Comparison of ENCODE assay signal across 11 cellular contexts in the genomic region with DNA sequence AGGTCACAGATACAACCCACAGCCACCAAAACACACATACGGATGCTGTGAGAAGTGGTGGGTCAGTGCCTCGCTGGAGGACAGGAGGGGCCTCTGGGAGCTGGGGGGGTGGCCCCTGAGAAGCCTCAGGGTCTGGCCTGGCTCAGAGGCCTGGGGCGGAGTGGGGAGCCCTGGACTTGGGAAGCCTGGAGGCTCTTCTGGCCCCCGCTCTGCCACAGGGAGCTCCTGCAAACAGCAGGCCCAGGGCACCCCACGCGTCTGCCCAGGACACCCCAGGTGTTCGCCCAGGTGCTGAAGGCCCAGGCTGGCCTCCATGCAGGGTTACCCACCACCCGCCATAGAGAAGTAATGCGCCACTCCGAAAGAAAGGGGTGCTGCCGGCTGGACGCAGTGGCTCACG. TPM values are rescaled to one million over a fixed set of nuclear protein-coding genes. Genes with fewer than 3 reads are reported as not detected.
A peak's percentile ranks its signal among the peaks of the same experiment; 100 is the strongest.
DNase-seq lines count a peak whose midpoint lies in the region; ATAC-seq, FAIRE-seq and TF ChIP-seq lines count a peak whose summit lies in the region.
"Had no signal": no experiment of that assay in that cellular context is flagged by ENCODE, and none has a peak within 500 bp of the region (broad histone marks: within the 10 kb centered on the region; RNA-seq: fewer than 3 reads in every experiment).

No MANE protein-coding gene starts in this region.

- peak overlapping the region in 3 of 6 donors; percentile 59 to 82 (median 75) for H3K27ac Mint-ChIP-seq in naive B cell

- H3K9ac ChIP-seq in GM12878 (ENCODE audit: control insufficient read depth, insufficient read depth, low read length), result no peak overlapping the region

- in situ Hi-C loops in GM12878 (cut with MboI), result no loop called here

- H4K20me1 ChIP-seq in GM12878 (ENCODE audit: control insufficient read depth, insufficient read depth), result no peaks in the 10 kb centered on the region

- no peak for TF ChIP-seq EP300 in GM12878 (IDR thresholded peaks at IDR 0.05; ENCODE audit: borderline replicate concordance in 1 of 2, control insufficient read depth in 1 of 2, low read depth in 2 of 2, low read length in 2 of 2)

- CTCF ChIA-PET in GM12878 (lab: Yijun Ruan, JAX), result interaction anchor here (1.0 to 1.5 kb wide), 2 partner anchors 12 to 220 kb away, joined by 3 to 7 read pairs; no protein-coding TSS in a partner anchor

- TF ChIP-seq POLR2A in GM12878 (IDR thresholded peaks at IDR 0.05; ENCODE audit: low read depth, low read length), result no peak

- H3K4me3 ChIP-seq in right atrium auricular region (no peak overlapping the region), GM12878 (no peak overlapping the region), upper lobe of right lung (no peak overlapping the region)

- no peaks in the 10 kb centered on the region for H3K9me3 Mint-ChIP-seq in naive B cell

- DNase-seq in right atrium auricular region (ENCODE audit: low spot score), result no peak
- DNase-seq in cardiac septum (ENCODE audit: low spot score), result no peak
- DNase-seq in GM12878 (ENCODE audit: low read depth, low spot score), result no peak
- no peak for DNase-seq in naive B cell
- DNase-seq in upper lobe of right lung, result no peak
- no peak for DNase-seq in globus pallidus (ENCODE audit: low spot score)
- no peak for DNase-seq in activated CD4-positive, alpha-beta T cell treated with anti-CD3 and anti-CD28 coated beads, Interleukin-2, amount 50 U/mL, for 48 hours
- no peak for DNase-seq in midbrain (lab: John Stamatoyannopoulos, UW)
- DNase-seq: cerebellar nuclear complex, H7, left ventricle myocardium superior had no signal

- POLR2A ChIA-PET in GM12878 (lab: Charles Lee), result interaction anchor here (1.3 kb wide), 1 partner anchor 27 kb away, joined by 3 read pairs; no protein-coding TSS in a partner anchor

- intact Hi-C loops in cardiac septum (cut with DNase I) (loop anchor here (5.0 kb wide), 1 partner anchor 104 kb away; a partner anchor contains a TSS), GM12878 (cut with micrococcal nuclease; ENCODE audit: unreplicated experiment) (loop anchor here (5.0 to 10.0 kb wide), 2 partner anchors 104 to 256 kb away; a partner anchor contains a TSS), upper lobe of right lung (cut with DNase I) (no loop called here)

- TF ChIP-seq CTCF in right atrium auricular region (IDR thresholded peaks at IDR 0.05), result no peak
- TF ChIP-seq CTCF in GM12878 (IDR thresholded peaks at IDR 0.05 in 2 of 3, conservative IDR thresholded peaks at IDR 0.05 in 1 of 3; ENCODE audit: control insufficient read depth in 2 of 3, extremely low read depth in 1 of 3, insufficient read depth in 1 of 3, low read depth in 3 of 3, low read length in 3 of 3), result no peak
- TF ChIP-seq CTCF in upper lobe of right lung (IDR thresholded peaks at IDR 0.05), result no peak

- no peak for FAIRE-seq in GM12878 (lab: Jason Lieb, UNC)

- H3K27ac ChIP-seq in right atrium auricular region, result peak overlapping the region; percentile 78 to 81
- H3K27ac ChIP-seq in GM12878 (ENCODE audit: control insufficient read depth, insufficient read depth), result no peak overlapping the region
- peak overlapping the region; percentile 80 for H3K27ac ChIP-seq in upper lobe of right lung

- H3K9me3 ChIP-seq in right atrium auricular region (no peaks in the 10 kb centered on the region), GM12878 (replicated peaks; ENCODE audit: control insufficient read depth, insufficient read depth, low read length) (no peaks in the 10 kb centered on the region), upper lobe of right lung (no peaks in the 10 kb centered on the region)

- peak overlapping the region; percentile 91; the same call in 1 of the 2 replicates for H3K4me2 ChIP-seq in GM12878 (ENCODE audit: control insufficient read depth, insufficient read depth)

- H3K4me1 Mint-ChIP-seq in naive B cell, result peaks cover 28 to 30% (median 29%) of the 10 kb centered on the region in 3 donors

- RAD21 ChIA-PET in GM12878 (lab: Charles Lee; ENCODE audit: unreplicated experiment), result no interaction called here

- no peaks in the 10 kb centered on the region for H3K27me3 Mint-ChIP-seq in naive B cell

- SMC1A ChIA-PET in GM12878 (lab: Charles Lee; ENCODE audit: uncharacterized antibody, unreplicated experiment), result no interaction called here

- no peak for TF ChIP-seq RAD21 in GM12878 (IDR thresholded peaks at IDR 0.05; ENCODE audit: insufficient read depth, low read depth, low read length)

- BruUV-seq in GM12878 (replicated peaks; lab: Mats Ljungman, UMichigan), result no TSS peak

- ATAC-seq in GM12878 (no peak), naive B cell (ENCODE audit: low read depth in 2 of 2) (no peak), upper lobe of right lung (no peak)

- peak overlapping the region in 5 of 8 donors; percentile 33 to 78 (median 69) for H3K4me3 Mint-ChIP-seq in naive B cell

- H3K27me3 ChIP-seq in right atrium auricular region (no peaks in the 10 kb centered on the region), GM12878 (replicated peaks in 1 of 2; ENCODE audit: control insufficient read depth in 2 of 2, insufficient read depth in 2 of 2, low read length in 1 of 2) (no peaks in the 10 kb centered on the region), upper lobe of right lung (no peaks in the 10 kb centered on the region)

- H3K36me3 ChIP-seq in right atrium auricular region, result peaks cover 4% of the 10 kb centered on the region
- peaks cover 6 to 16% of the 10 kb centered on the region in 2 experiments; a peak in 2 of 4 replicates for H3K36me3 ChIP-seq in GM12878 (ENCODE audit: control insufficient read depth in 2 of 2, insufficient read depth in 2 of 2, low read length in 1 of 2)
- peaks cover 4% of the 10 kb centered on the region for H3K36me3 ChIP-seq in upper lobe of right lung

- H3K4me1 ChIP-seq in right atrium auricular region (peaks cover 0 to 29% of the 10 kb centered on the region in 2 donors), GM12878 (ENCODE audit: control insufficient read depth, insufficient read depth, low read length) (no peaks in the 10 kb centered on the region), upper lobe of right lung (peaks cover 15% of the 10 kb centered on the region)

- H3K79me2 ChIP-seq in GM12878 (ENCODE audit: control insufficient read depth, insufficient read depth, low read length), result peaks cover 8% of the 10 kb centered on the region

- no peaks in the 10 kb centered on the region for H3K36me3 Mint-ChIP-seq in naive B cell

- WGBS in GM12878 (ENCODE audit: insufficient coverage, insufficient replicate concordance, low lambda C conversion rate, missing lambda C conversion rate), result 95% methylated on average over 12 of the region's 13 CpGs

- H2AFZ ChIP-seq in GM12878 (ENCODE audit: control insufficient read depth, low read depth, low read length), result no peak overlapping the region

RNA-seq across cellular contexts. Expression of a gene that starts 25.9 kb away (rescaled TPM):
- total RNA-seq in right atrium auricular region (10 to 100 TPM; 76.8 to 94.7 TPM), cardiac septum (73.2 TPM), GM12878 (2014; rRNA removed) (54.1 and 67.7 TPM in 2 replicates), GM12878 (2014; rRNA removed; fragmentation: Illumina TruSeq; extraction: Trizol) (33.4 and 40.5 TPM in 2 replicates), GM12878 (2021) (54.5 and 55.0 TPM in 2 replicates), upper lobe of right lung (46.1 TPM)
- 27.7 and 29.9 TPM in 2 replicates for total RNA-seq in GM12878 (2013; cell fraction: nucleolus; rRNA removed)
- polyA plus RNA-seq in GM12878 (2011; ENCODE audit: low read depth), result 24.1 TPM
- polyA plus RNA-seq in GM12878 (2011; rRNA removed) (12.2 and 31.2 TPM in 2 replicates), GM12878 (2014; fragmentation: Illumina TruSeq; extraction: Trizol) (5.8 and 32.0 TPM in 2 replicates), GM12878 (2014; fragmentation: Nextera tagmentation; extraction: Ambion mirVana) (10 to 100 TPM; 12.9 to 22.7 TPM), GM12878 (2014; rRNA removed) (63.6 and 68.8 TPM in 2 replicates), GM12878 (2016; fragmentation: Nextera tagmentation; extraction: Ambion mirVana) (10 to 100 TPM; 48.5 to 49.3 TPM), naive B cell (ENCODE audit: low read depth in 6 of 6) (10 to 100 TPM; 23.8 to 48.4 (median 29.9) TPM)
- polyA plus RNA-seq in GM12878 (2011; cell fraction: cytosol; rRNA removed), result 42.6 and 55.7 TPM in 2 replicates
- polyA plus RNA-seq in GM12878 (2011; cell fraction: nucleus; rRNA removed), result 29.3 and 37.3 TPM in 2 replicates
- polyA plus RNA-seq in GM12878 (2012), result 33.3 and 37.8 TPM in 2 replicates
- polyA minus RNA-seq in GM12878 (2011; rRNA and poly(A)+ RNA removed), result 32.8 and 41.6 TPM in 2 replicates
- polyA minus RNA-seq in GM12878 (2011; cell fraction: cytosol; rRNA and poly(A)+ RNA removed), result 20.6 and 22.6 TPM in 2 replicates
- polyA minus RNA-seq in GM12878 (2011; cell fraction: nucleus; rRNA and poly(A)+ RNA removed), result 8.9 and 17.8 TPM in 2 replicates

RNA-seq across cellular contexts. Expression of a gene that starts 26.4 kb away (rescaled TPM):
- total RNA-seq in right atrium auricular region (10 to 100 TPM; 47.8 to 53.0 TPM), cardiac septum (46.4 TPM), GM12878 (2014; rRNA removed) (59.6 and 76.2 TPM in 2 replicates), GM12878 (2014; rRNA removed; fragmentation: Illumina TruSeq; extraction: Trizol) (29.2 and 36.7 TPM in 2 replicates), GM12878 (2021) (61.0 and 69.2 TPM in 2 replicates), upper lobe of right lung (72.0 TPM)
- 143 and 171 TPM in 2 replicates for total RNA-seq in GM12878 (2013; cell fraction: nucleolus; rRNA removed)
- 34.4 TPM for polyA plus RNA-seq in GM12878 (2011; ENCODE audit: low read depth)
- polyA plus RNA-seq in GM12878 (2011; rRNA removed) (45.8 and 84.1 TPM in 2 replicates), GM12878 (2014; fragmentation: Illumina TruSeq; extraction: Trizol) (35.9 and 60.7 TPM in 2 replicates), GM12878 (2014; fragmentation: Nextera tagmentation; extraction: Ambion mirVana) (1 to 10 TPM; 5.8 to 9.3 TPM), GM12878 (2014; rRNA removed) (70.7 and 75.3 TPM in 2 replicates), GM12878 (2016; fragmentation: Nextera tagmentation; extraction: Ambion mirVana) (10 to 100 TPM; 73.2 to 76.1 TPM), naive B cell (ENCODE audit: low read depth in 6 of 6) (10 to 100 TPM; 61.5 to 74.6 (median 64.5) TPM)
- 77.3 and 96.6 TPM in 2 replicates for polyA plus RNA-seq in GM12878 (2011; cell fraction: cytosol; rRNA removed)
- polyA plus RNA-seq in GM12878 (2011; cell fraction: nucleus; rRNA removed), result 512 and 516 TPM in 2 replicates
- 52.9 and 59.3 TPM in 2 replicates for polyA plus RNA-seq in GM12878 (2012)
- 71.2 and 80.3 TPM in 2 replicates for polyA minus RNA-seq in GM12878 (2011; rRNA and poly(A)+ RNA removed)
- polyA minus RNA-seq in GM12878 (2011; cell fraction: cytosol; rRNA and poly(A)+ RNA removed), result 28.2 and 28.9 TPM in 2 replicates
- 68.9 and 96.3 TPM in 2 replicates for polyA minus RNA-seq in GM12878 (2011; cell fraction: nucleus; rRNA and poly(A)+ RNA removed)

RNA-seq across cellular contexts. Expression of a gene that starts 52.5 kb away (rescaled TPM):
- total RNA-seq in right atrium auricular region, result 10 to 100 TPM; 11.2 to 25.7 TPM
- 4.5 TPM for total RNA-seq in cardiac septum
- not detected in 2 replicates for total RNA-seq in GM12878 (2013; cell fraction: nucleolus; rRNA removed)
- total RNA-seq in GM12878 (2014; rRNA removed), result not detected in 2 replicates
- total RNA-seq in GM12878 (2014; rRNA removed; fragmentation: Illumina TruSeq; extraction: Trizol), result 0.04 TPM in 1 of 2 replicates, not detected in the other
- total RNA-seq in GM12878 (2021), result 0.08 and 0.15 TPM in 2 replicates
- 0.09 TPM for polyA plus RNA-seq in GM12878 (2011; ENCODE audit: low read depth)
- polyA plus RNA-seq in GM12878 (2011; rRNA removed), result not detected in 2 replicates
- not detected in 2 replicates for polyA plus RNA-seq in GM12878 (2011; cell fraction: cytosol; rRNA removed)
- polyA plus RNA-seq in GM12878 (2011; cell fraction: nucleus; rRNA removed), result not detected in 2 replicates
- polyA plus RNA-seq in GM12878 (2012), result 0.07 TPM in 2 replicates
- not detected in 2 replicates for polyA plus RNA-seq in GM12878 (2014; fragmentation: Illumina TruSeq; extraction: Trizol)
- polyA plus RNA-seq in GM12878 (2014; fragmentation: Nextera tagmentation; extraction: Ambion mirVana), result not detected
- 0.09 TPM in 1 of 2 replicates, not detected in the other for polyA plus RNA-seq in GM12878 (2014; rRNA removed)
- polyA plus RNA-seq in GM12878 (2016; fragmentation: Nextera tagmentation; extraction: Ambion mirVana), result under 1 TPM in 1 of 2 experiments, not detected in 1; 0.12 TPM
- polyA minus RNA-seq in GM12878 (2011; rRNA and poly(A)+ RNA removed), result not detected in 2 replicates
- polyA minus RNA-seq in GM12878 (2011; cell fraction: cytosol; rRNA and poly(A)+ RNA removed), result 0.52 and 0.53 TPM in 2 replicates
- 0.19 TPM in 1 of 2 replicates, not detected in the other for polyA minus RNA-seq in GM12878 (2011; cell fraction: nucleus; rRNA and poly(A)+ RNA removed)
- under 1 TPM in 1 of 6 donors, not detected in 5; 0.09 TPM for polyA plus RNA-seq in naive B cell (ENCODE audit: low read depth in 6 of 6)
- total RNA-seq in upper lobe of right lung, result 56.4 TPM
